Comparison of ENCODE assay signal across 17 cellular contexts in the genomic region with DNA sequence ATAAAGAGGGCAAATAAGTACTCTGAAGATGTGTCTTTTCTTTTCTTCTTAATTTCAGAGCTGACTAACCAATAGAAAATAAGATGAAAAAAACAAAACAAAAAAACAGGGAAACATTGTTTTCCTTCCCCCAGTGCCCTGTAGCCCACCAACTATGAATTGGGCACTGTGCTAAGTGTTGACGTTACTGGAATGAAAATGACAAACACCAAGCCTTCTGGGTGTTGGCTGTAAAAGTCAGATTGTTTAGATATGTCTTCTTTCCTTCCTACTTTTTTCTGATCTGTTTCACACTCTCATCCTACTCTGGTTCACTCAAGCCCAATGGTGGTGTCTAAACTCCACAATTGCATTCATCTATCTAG. TPM values are rescaled to one million over a fixed set of nuclear protein-coding genes. Genes with fewer than 3 reads are reported as not detected.
A peak's percentile ranks its signal among the peaks of the same experiment; 100 is the strongest.
DNase-seq lines count a peak whose midpoint lies in the region; ATAC-seq and TF ChIP-seq lines count a peak whose summit lies in the region.
"Had no signal": no experiment of that assay in that cellular context is flagged by ENCODE, and none has a peak within 500 bp of the region (broad histone marks: within the 10 kb centered on the region; RNA-seq: fewer than 3 reads in every experiment).

No MANE protein-coding gene starts in this region.

- no peak for TF ChIP-seq POLR2A in thyroid gland (IDR thresholded peaks at IDR 0.05)

- H3K4me3 ChIP-seq in BLaER1 treated with 17β-estradiol and CSF1 and Interleukin-3, amounts not matched to agents 10 nM and 100 nM: no peak overlapping the region
- H3K4me3 ChIP-seq in thyroid gland (replicated peaks in 1 of 3): no peak overlapping the region
- H3K4me3 ChIP-seq: left ventricle myocardium inferior, MG63, SK-N-MC had no signal

- 93 to 94% methylated on average over 1 of the region's 1 CpG for WGBS in thyroid gland, 2 donors

- no peaks in the 10 kb centered on the region for H3K27me3 ChIP-seq in BLaER1 treated with 17β-estradiol and CSF1 and Interleukin-3, amounts not matched to agents 10 nM and 100 nM
- H3K27me3 ChIP-seq in thyroid gland: no peaks in the 10 kb centered on the region
- H3K27me3 ChIP-seq: MG63 had no signal

- H3K4me1 ChIP-seq in BLaER1 treated with 17β-estradiol and CSF1 and Interleukin-3, amounts not matched to agents 10 nM and 100 nM: peaks cover 37 to 70% (median 54%) of the 10 kb centered on the region in 10 experiments
- H3K4me1 ChIP-seq in thyroid gland: no peaks in the 10 kb centered on the region
- H3K4me1 ChIP-seq: Caco-2, left ventricle myocardium inferior had no signal

- H3K4me3 Mint-ChIP-seq in activated T-cell treated with anti-CD3 and anti-CD28 coated beads, Interleukin-2, amount 50 U/mL, for 4 hours: no peak overlapping the region
- H3K4me3 Mint-ChIP-seq: stimulated activated naive CD8-positive, alpha-beta T cell treated with anti-CD3 and anti-CD28 coated beads, Interleukin-15, Interleukin-2, amounts not matched to agents 100 ng/mL and 50 ng/mL, for 24 hours had no signal

- CTCF ChIA-PET in GM10248 (lab: Yijun Ruan, JAX): interaction anchor here (1.0 to 2.4 kb wide), 3 partner anchors 10 to 13 kb away, joined by 3 to 14 read pairs (median 6); no protein-coding TSS in a partner anchor

- peak overlapping the region in 8 of 11 experiments; percentile 43 to 91 (median 80); a peak in 15 of 22 replicates for H3K27ac ChIP-seq in BLaER1 treated with 17β-estradiol and CSF1 and Interleukin-3, amounts not matched to agents 10 nM and 100 nM
- no peak overlapping the region for H3K27ac ChIP-seq in thyroid gland
- H3K27ac ChIP-seq: left ventricle myocardium inferior, SK-N-MC had no signal

- H4K20me1 ChIP-seq in BLaER1 treated with 17β-estradiol and CSF1 and Interleukin-3, amounts not matched to agents 10 nM and 100 nM: no peaks in the 10 kb centered on the region

- H3K9me3 ChIP-seq in BLaER1 treated with 17β-estradiol and CSF1 and Interleukin-3, amounts not matched to agents 10 nM and 100 nM (replicated peaks in 1 of 11): peaks cover 8 to 28% (median 12%) of the 10 kb centered on the region in 11 experiments; a peak in 21 of 22 replicates
- no peaks in the 10 kb centered on the region for H3K9me3 ChIP-seq in thyroid gland
- H3K9me3 ChIP-seq: Caco-2, left ventricle myocardium inferior, MG63 had no signal

- peak overlapping the region; percentile 55 to 91 (median 87) for H3K4me2 ChIP-seq in BLaER1 treated with 17β-estradiol and CSF1 and Interleukin-3, amounts not matched to agents 10 nM and 100 nM

- peak overlapping the region in 5 of 11 experiments; percentile 43 to 76 (median 72); a peak in 9 of 22 replicates for H3K9ac ChIP-seq in BLaER1 treated with 17β-estradiol and CSF1 and Interleukin-3, amounts not matched to agents 10 nM and 100 nM

- H3K9me3 Mint-ChIP-seq in activated T-cell treated with anti-CD3 and anti-CD28 coated beads, Interleukin-2, amount 50 U/mL, for 4 hours: no peaks in the 10 kb centered on the region
- H3K9me3 Mint-ChIP-seq: stimulated activated naive CD8-positive, alpha-beta T cell treated with anti-CD3 and anti-CD28 coated beads, Interleukin-15, Interleukin-2, amounts not matched to agents 100 ng/mL and 50 ng/mL, for 24 hours had no signal

- no peaks in the 10 kb centered on the region for H3K27me3 Mint-ChIP-seq in activated T-cell treated with anti-CD3 and anti-CD28 coated beads, Interleukin-2, amount 50 U/mL, for 4 hours (ENCODE audit: low read depth)
- H3K27me3 Mint-ChIP-seq: stimulated activated naive CD8-positive, alpha-beta T cell treated with anti-CD3 and anti-CD28 coated beads, Interleukin-15, Interleukin-2, amounts not matched to agents 100 ng/mL and 50 ng/mL, for 24 hours had no signal

- H3K36me3 ChIP-seq in BLaER1 treated with 17β-estradiol and CSF1 and Interleukin-3, amounts not matched to agents 10 nM and 100 nM: peaks cover 14 to 59% (median 39%) of the 10 kb centered on the region in 11 experiments
- H3K36me3 ChIP-seq in thyroid gland: peaks cover 3 to 7% of the 10 kb centered on the region in 2 donors

- intact Hi-C loops in thyroid gland (cut with DNase I): no loop called here

- peak; percentile 8 for ATAC-seq in GM21390 (IDR thresholded peaks at IDR 0.05; ENCODE audit: unreplicated experiment)
- ATAC-seq in HG03135 (IDR thresholded peaks at IDR 0.05; ENCODE audit: unreplicated experiment): peak; percentile 17
- no peak for ATAC-seq in activated T-cell treated with anti-CD3 and anti-CD28 coated beads, Interleukin-2, amount 50 U/mL, for 4 hours

- TF ChIP-seq CTCF in GM10248 (IDR thresholded peaks at IDR 0.05; ENCODE audit: control extremely low read depth, extremely low read depth, low read depth, missing control alignments) (no peak), thyroid gland (IDR thresholded peaks at IDR 0.05) (no peak)

- DNase-seq in globus pallidus (ENCODE audit: low spot score) (peak; percentile 69), GM10248 (ENCODE audit: extremely low spot score) (no peak), UCSD-AML1 (lab: John Stamatoyannopoulos, UW; ENCODE audit: unreplicated experiment) (no peak), thyroid gland (no peak)
- no peak for DNase-seq in activated T-cell treated with anti-CD3 and anti-CD28 coated beads, Interleukin-2, amount 50 U/mL, for 4 hours
- DNase-seq: ACHN; activated CD4-positive, alpha-beta T cell treated with anti-CD3 and anti-CD28 coated beads, Interleukin-2, amount 50 U/mL, for 1 hour; Caco-2; HCEC 1CT; left ventricle myocardium inferior; MG63; NCI-H1694 treated with DMSO at 0.1 percent for 48 hours had no signal

- H3K4me1 Mint-ChIP-seq in activated T-cell treated with anti-CD3 and anti-CD28 coated beads, Interleukin-2, amount 50 U/mL, for 4 hours (ENCODE audit: low read depth): peaks cover 4% of the 10 kb centered on the region

- POLR2A ChIA-PET in GM10248 (lab: Yijun Ruan, JAX): no interaction called here

- peaks cover 45% of the 10 kb centered on the region for H3K36me3 Mint-ChIP-seq in activated T-cell treated with anti-CD3 and anti-CD28 coated beads, Interleukin-2, amount 50 U/mL, for 4 hours (ENCODE audit: insufficient read depth)

RNA-seq across cellular contexts. Expression of gene LANCL1, which starts 15.7 kb away (rescaled TPM):
- total RNA-seq in activated T-cell treated with anti-CD3 and anti-CD28 coated beads, Interleukin-2, amount 50 U/mL, for 4 hours: 10 to 100 TPM; 24.8 to 28.1 (median 25.7) TPM
- total RNA-seq in thyroid gland: 10 to 100 TPM; 30.7 to 33.2 (median 32.0) TPM

Comparison
In these comparisons a context has a peak if more than half of its experiments do, and no peak if none do; other contexts are left out.
1. H3K27ac ChIP-seq: peak in BLaER1 treated with 17β-estradiol and CSF1 and Interleukin-3, amounts not matched to agents 10 nM and 100 nM (8 of 11); none in thyroid gland (0 of 3).
2. ATAC-seq: peak in GM21390 (single experiment) and HG03135 (single experiment); none in activated T-cell treated with anti-CD3 and anti-CD28 coated beads, Interleukin-2, amount 50 U/mL, for 4 hours (0 of 2).